1 cellular context compared by ENCODE assay signal in the genomic region with DNA sequence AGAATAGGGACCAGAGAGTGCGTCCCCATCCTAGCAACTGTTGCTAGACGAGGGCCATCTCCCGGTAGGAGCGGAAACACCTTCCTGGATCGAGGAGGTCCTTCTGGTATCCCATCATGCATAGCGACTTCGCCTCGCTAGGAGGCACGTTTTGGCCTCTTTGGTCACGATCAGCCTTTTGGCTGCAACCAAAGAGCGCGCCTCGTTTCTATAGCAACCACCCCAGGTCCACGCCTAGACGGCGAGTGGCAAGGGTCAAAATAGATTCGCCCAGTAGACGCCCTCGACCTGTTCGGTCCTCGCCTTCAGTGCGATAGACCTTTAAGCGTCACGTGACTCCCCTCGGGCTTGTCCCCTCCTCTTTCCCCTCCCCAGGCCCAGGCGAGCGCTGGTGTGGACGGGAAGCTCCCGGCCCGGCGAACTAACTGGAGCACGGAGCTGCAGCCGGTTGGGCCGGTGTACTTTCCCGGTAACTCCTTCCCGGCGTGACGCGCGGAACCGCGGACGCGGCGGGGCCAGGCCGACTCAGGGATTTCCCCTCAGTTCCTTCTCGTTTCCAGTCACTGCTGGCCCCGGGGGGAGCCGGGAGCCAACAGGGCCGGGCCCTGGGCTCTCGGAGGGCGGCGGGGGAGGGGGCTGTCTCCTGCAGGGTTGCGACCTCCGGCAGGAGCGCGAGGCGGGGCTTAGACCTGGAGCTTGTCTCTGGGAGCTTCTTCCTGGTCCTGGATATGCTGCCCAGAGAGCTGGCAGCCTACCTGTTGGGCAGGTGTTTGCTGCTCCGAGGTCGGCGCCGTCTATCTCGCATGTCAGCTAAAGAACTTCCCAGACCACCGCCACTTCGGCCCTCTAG.
TF ChIP-seq lines count a peak whose summit lies in the region.

A gene (plus strand): TSS at position 359 of the 850 bp plus-strand sequence. CDS start 2,258 bp downstream, outside the sequence.

TF ChIP-seq in HepG2, 621 proteins besides CTCF, POLR2A, EP300 and RAD21 (continued from another document and continues in another):
- TF ChIP-seq ELF1 (CRISPR knock-in tag; IDR thresholded peaks at IDR 0.05) (peak; percentile 88), ZBTB8A (CRISPR knock-in tag; IDR thresholded peaks at IDR 0.05; ENCODE audit: borderline replicate concordance, low read depth) (no peak), ZEB1 (IDR thresholded peaks at IDR 0.05; ENCODE audit: insufficient replicate concordance, low read depth) (peak; percentile 85), GZF1 (CRISPR knock-in tag; IDR thresholded peaks at IDR 0.05) (no peak), MEIS2 (CRISPR knock-in tag; IDR thresholded peaks at IDR 0.05) (peak; percentile 63; the same call in 1 of the 2 replicates), ZBTB38 (CRISPR knock-in tag; IDR thresholded peaks at IDR 0.05) (peak; percentile 61; the same call in 1 of the 2 replicates), EHMT2 (IDR thresholded peaks at IDR 0.05; ENCODE audit: borderline replicate concordance, low read depth, low read length) (no peak), NFATC3 (CRISPR knock-in tag; IDR thresholded peaks at IDR 0.05) (peak; percentile 44; the same call in 1 of the 2 replicates), GATA4 (IDR thresholded peaks at IDR 0.05; ENCODE audit: borderline replicate concordance, low read depth) (no peak), SALL2 (CRISPR knock-in tag; IDR thresholded peaks at IDR 0.05) (peak; percentile 84; the same call in 1 of the 2 replicates), ZNF703 (CRISPR knock-in tag; IDR thresholded peaks at IDR 0.05; ENCODE audit: borderline replicate concordance) (no peak), WIZ (CRISPR knock-in tag; IDR thresholded peaks at IDR 0.05) (no peak), NFKBIZ (CRISPR knock-in tag; IDR thresholded peaks at IDR 0.05) (no peak), HNRNPL (IDR thresholded peaks at IDR 0.05; ENCODE audit: low read depth, low read length) (0 out of 2 replicates have a peak, but pooled peaks have one; percentile 53), ZNF263 (CRISPR knock-in tag; IDR thresholded peaks at IDR 0.05) (peak; percentile 53; the same call in 1 of the 2 replicates), KDM5A (IDR thresholded peaks at IDR 0.05; ENCODE audit: borderline replicate concordance, low read length) (peak; percentile 75; the same call in 1 of the 2 replicates), ZNF350 (CRISPR knock-in tag; IDR thresholded peaks at IDR 0.05; ENCODE audit: borderline replicate concordance, low read depth) (peak; percentile 97), ZBTB7B (CRISPR knock-in tag; IDR thresholded peaks at IDR 0.05) (peak; percentile 64; the same call in 1 of the 2 replicates), RFXANK (CRISPR knock-in tag; IDR thresholded peaks at IDR 0.05) (peak; percentile 70; the same call in 1 of the 2 replicates), SYNCRIP (IDR thresholded peaks at IDR 0.05; ENCODE audit: insufficient read depth, low read depth, low read length) (no peak), RARG (CRISPR knock-in tag; IDR thresholded peaks at IDR 0.05; ENCODE audit: low read depth) (no peak), NCOA1 (CRISPR knock-in tag; IDR thresholded peaks at IDR 0.05) (no peak), ZIK1 (CRISPR knock-in tag; IDR thresholded peaks at IDR 0.05; ENCODE audit: borderline replicate concordance, low read depth) (no peak), SMAD3 (CRISPR knock-in tag; IDR thresholded peaks at IDR 0.05) (peak; percentile 88), GPN1 (CRISPR knock-in tag; IDR thresholded peaks at IDR 0.05; ENCODE audit: borderline replicate concordance) (no peak), ZNF558 (CRISPR knock-in tag; IDR thresholded peaks at IDR 0.05; ENCODE audit: borderline replicate concordance) (no peak)
- TF ChIP-seq, protein P1, sequence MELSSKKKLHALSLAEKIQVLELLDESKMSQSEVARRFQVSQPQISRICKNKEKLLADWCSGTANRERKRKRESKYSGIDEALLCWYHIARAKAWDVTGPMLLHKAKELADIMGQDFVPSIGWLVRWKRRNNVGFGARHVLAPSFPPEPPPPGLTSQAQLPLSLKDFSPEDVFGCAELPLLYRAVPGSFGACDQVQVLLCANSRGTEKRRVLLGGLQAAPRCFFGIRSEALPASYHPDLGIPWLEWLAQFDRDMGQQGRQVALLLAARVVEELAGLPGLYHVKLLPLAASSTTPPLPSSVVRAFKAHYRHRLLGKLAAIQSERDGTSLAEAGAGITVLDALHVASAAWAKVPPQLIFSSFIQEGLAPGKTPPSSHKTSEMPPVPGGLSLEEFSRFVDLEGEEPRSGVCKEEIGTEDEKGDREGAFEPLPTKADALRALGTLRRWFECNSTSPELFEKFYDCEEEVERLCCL (CRISPR knock-in tag; IDR thresholded peaks at IDR 0.05; ENCODE audit: borderline replicate concordance), result no peak
- TF ChIP-seq, protein P2, sequence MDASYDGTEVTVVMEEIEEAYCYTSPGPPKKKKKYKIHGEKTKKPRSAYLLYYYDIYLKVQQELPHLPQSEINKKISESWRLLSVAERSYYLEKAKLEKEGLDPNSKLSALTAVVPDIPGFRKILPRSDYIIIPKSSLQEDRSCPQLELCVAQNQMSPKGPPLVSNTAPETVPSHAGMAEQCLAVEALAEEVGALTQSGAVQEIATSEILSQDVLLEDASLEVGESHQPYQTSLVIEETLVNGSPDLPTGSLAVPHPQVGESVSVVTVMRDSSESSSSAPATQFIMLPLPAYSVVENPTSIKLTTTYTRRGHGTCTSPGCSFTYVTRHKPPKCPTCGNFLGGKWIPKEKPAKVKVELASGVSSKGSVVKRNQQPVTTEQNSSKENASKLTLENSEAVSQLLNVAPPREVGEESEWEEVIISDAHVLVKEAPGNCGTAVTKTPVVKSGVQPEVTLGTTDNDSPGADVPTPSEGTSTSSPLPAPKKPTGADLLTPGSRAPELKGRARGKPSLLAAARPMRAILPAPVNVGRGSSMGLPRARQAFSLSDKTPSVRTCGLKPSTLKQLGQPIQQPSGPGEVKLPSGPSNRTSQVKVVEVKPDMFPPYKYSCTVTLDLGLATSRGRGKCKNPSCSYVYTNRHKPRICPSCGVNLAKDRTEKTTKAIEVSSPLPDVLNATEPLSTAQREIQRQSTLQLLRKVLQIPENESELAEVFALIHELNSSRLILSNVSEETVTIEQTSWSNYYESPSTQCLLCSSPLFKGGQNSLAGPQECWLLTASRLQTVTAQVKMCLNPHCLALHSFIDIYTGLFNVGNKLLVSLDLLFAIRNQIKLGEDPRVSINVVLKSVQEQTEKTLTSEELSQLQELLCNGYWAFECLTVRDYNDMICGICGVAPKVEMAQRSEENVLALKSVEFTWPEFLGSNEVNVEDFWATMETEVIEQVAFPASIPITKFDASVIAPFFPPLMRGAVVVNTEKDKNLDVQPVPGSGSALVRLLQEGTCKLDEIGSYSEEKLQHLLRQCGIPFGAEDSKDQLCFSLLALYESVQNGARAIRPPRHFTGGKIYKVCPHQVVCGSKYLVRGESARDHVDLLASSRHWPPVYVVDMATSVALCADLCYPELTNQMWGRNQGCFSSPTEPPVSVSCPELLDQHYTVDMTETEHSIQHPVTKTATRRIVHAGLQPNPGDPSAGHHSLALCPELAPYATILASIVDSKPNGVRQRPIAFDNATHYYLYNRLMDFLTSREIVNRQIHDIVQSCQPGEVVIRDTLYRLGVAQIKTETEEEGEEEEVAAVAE (CRISPR knock-in tag; IDR thresholded peaks at IDR 0.05; ENCODE audit: borderline replicate concordance), result no peak
- TF ChIP-seq, protein P3, sequence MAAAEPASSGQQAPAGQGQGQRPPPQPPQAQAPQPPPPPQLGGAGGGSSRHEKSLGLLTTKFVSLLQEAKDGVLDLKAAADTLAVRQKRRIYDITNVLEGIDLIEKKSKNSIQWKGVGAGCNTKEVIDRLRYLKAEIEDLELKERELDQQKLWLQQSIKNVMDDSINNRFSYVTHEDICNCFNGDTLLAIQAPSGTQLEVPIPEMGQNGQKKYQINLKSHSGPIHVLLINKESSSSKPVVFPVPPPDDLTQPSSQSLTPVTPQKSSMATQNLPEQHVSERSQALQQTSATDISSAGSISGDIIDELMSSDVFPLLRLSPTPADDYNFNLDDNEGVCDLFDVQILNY (CRISPR knock-in tag; conservative IDR thresholded peaks at IDR 0.05), result no peak; the same call in 1 of the 2 replicates
- TF ChIP-seq, protein P4, sequence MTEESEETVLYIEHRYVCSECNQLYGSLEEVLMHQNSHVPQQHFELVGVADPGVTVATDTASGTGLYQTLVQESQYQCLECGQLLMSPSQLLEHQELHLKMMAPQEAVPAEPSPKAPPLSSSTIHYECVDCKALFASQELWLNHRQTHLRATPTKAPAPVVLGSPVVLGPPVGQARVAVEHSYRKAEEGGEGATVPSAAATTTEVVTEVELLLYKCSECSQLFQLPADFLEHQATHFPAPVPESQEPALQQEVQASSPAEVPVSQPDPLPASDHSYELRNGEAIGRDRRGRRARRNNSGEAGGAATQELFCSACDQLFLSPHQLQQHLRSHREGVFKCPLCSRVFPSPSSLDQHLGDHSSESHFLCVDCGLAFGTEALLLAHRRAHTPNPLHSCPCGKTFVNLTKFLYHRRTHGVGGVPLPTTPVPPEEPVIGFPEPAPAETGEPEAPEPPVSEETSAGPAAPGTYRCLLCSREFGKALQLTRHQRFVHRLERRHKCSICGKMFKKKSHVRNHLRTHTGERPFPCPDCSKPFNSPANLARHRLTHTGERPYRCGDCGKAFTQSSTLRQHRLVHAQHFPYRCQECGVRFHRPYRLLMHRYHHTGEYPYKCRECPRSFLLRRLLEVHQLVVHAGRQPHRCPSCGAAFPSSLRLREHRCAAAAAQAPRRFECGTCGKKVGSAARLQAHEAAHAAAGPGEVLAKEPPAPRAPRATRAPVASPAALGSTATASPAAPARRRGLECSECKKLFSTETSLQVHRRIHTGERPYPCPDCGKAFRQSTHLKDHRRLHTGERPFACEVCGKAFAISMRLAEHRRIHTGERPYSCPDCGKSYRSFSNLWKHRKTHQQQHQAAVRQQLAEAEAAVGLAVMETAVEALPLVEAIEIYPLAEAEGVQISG (CRISPR knock-in tag; IDR thresholded peaks at IDR 0.05), result peak; percentile 99
- TF ChIP-seq, protein P5, sequence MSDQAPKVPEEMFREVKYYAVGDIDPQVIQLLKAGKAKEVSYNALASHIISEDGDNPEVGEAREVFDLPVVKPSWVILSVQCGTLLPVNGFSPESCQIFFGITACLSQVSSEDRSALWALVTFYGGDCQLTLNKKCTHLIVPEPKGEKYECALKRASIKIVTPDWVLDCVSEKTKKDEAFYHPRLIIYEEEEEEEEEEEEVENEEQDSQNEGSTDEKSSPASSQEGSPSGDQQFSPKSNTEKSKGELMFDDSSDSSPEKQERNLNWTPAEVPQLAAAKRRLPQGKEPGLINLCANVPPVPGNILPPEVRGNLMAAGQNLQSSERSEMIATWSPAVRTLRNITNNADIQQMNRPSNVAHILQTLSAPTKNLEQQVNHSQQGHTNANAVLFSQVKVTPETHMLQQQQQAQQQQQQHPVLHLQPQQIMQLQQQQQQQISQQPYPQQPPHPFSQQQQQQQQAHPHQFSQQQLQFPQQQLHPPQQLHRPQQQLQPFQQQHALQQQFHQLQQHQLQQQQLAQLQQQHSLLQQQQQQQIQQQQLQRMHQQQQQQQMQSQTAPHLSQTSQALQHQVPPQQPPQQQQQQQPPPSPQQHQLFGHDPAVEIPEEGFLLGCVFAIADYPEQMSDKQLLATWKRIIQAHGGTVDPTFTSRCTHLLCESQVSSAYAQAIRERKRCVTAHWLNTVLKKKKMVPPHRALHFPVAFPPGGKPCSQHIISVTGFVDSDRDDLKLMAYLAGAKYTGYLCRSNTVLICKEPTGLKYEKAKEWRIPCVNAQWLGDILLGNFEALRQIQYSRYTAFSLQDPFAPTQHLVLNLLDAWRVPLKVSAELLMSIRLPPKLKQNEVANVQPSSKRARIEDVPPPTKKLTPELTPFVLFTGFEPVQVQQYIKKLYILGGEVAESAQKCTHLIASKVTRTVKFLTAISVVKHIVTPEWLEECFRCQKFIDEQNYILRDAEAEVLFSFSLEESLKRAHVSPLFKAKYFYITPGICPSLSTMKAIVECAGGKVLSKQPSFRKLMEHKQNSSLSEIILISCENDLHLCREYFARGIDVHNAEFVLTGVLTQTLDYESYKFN (CRISPR knock-in tag; conservative IDR thresholded peaks at IDR 0.05), result peak; percentile 78
- TF ChIP-seq, protein P6, sequence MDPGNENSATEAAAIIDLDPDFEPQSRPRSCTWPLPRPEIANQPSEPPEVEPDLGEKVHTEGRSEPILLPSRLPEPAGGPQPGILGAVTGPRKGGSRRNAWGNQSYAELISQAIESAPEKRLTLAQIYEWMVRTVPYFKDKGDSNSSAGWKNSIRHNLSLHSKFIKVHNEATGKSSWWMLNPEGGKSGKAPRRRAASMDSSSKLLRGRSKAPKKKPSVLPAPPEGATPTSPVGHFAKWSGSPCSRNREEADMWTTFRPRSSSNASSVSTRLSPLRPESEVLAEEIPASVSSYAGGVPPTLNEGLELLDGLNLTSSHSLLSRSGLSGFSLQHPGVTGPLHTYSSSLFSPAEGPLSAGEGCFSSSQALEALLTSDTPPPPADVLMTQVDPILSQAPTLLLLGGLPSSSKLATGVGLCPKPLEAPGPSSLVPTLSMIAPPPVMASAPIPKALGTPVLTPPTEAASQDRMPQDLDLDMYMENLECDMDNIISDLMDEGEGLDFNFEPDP (CRISPR knock-in tag; conservative IDR thresholded peaks at IDR 0.05), result no peak
- TF ChIP-seq, protein P7, sequence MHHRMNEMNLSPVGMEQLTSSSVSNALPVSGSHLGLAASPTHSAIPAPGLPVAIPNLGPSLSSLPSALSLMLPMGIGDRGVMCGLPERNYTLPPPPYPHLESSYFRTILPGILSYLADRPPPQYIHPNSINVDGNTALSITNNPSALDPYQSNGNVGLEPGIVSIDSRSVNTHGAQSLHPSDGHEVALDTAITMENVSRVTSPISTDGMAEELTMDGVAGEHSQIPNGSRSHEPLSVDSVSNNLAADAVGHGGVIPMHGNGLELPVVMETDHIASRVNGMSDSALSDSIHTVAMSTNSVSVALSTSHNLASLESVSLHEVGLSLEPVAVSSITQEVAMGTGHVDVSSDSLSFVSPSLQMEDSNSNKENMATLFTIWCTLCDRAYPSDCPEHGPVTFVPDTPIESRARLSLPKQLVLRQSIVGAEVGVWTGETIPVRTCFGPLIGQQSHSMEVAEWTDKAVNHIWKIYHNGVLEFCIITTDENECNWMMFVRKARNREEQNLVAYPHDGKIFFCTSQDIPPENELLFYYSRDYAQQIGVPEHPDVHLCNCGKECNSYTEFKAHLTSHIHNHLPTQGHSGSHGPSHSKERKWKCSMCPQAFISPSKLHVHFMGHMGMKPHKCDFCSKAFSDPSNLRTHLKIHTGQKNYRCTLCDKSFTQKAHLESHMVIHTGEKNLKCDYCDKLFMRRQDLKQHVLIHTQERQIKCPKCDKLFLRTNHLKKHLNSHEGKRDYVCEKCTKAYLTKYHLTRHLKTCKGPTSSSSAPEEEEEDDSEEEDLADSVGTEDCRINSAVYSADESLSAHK (CRISPR knock-in tag; IDR thresholded peaks at IDR 0.05; ENCODE audit: borderline replicate concordance), result no peak
